34 cellular contexts compared by ENCODE assay signal in the genomic region with DNA sequence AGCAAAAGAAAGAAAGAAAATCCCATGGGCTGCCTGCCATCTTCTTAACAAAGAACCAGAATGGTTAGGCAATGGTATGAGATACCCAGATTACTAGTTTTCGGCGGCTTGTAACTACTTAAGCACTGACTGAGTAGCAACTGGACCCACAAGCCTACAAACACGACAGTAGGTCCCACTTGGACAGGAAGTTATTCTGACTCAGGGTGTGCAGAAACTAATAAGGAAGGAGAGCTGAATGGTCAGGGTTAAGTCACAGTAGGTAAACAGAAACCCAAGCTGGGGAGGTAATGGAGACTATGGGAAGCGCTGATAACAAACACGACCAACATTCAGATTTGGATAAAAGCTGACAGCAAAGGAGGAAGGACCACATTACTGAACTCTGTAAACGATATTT. TPM values are rescaled to one million over a fixed set of nuclear protein-coding genes. Genes with fewer than 3 reads are reported as not detected.
"Had no signal": no experiment of that assay in that cellular context is flagged by ENCODE, and none has a peak within 500 bp of the region (broad histone marks: within the 10 kb centered on the region; RNA-seq: fewer than 3 reads in every experiment).

No MANE protein-coding gene starts in this region.

- H3K4me3 Mint-ChIP-seq: activated CD4-positive, alpha-beta memory T cell treated with anti-CD3 and anti-CD28 coated beads, Interleukin-2, amount 10 ng/mL, durations not matched to agents 7 days and 5 days; activated CD4-positive, alpha-beta T cell treated with anti-CD3 and anti-CD28 coated beads, Interleukin-2, amount 10 ng/mL, durations not matched to agents 7 days and 5 days; activated naive CD8-positive, alpha-beta T cell; activated T-cell treated with anti-CD3 and anti-CD28 coated beads, Interleukin-2, amount 50 U/mL, for 24 hours; activated T-cell treated with anti-CD3 and anti-CD28 coated beads, Interleukin-2, amount 50 U/mL, for 72 hours; dendritic cell treated with granulocyte-macrophage colony-stimulating factor and Interleukin-4, amounts not matched to agents 40 ng/mL and 50 ng/mL, for 4 days; endodermal cell; WTC11 had no signal

- DNase-seq: activated CD4-positive, alpha-beta memory T cell treated with anti-CD3 and anti-CD28 coated beads, Interleukin-2, amount 10 ng/mL, durations not matched to agents 7 days and 5 days; activated CD4-positive, alpha-beta T cell treated with anti-CD3 and anti-CD28 coated beads for 1 hour; activated CD4-positive, alpha-beta T cell treated with anti-CD3 and anti-CD28 coated beads for 4 hours; activated CD4-positive, alpha-beta T cell treated with anti-CD3 and anti-CD28 coated beads, Interleukin-2, amount 10 ng/mL, durations not matched to agents 7 days and 5 days; activated CD4-positive, alpha-beta T cell treated with anti-CD3 and anti-CD28 coated beads, Interleukin-2, amount 50 U/mL, for 4 hours; activated CD8-positive, alpha-beta memory T cell treated with anti-CD3 and anti-CD28 coated beads, Interleukin-2, amount 50 U/mL, for 48 hours; activated gamma-delta T cell; activated naive CD4-positive, alpha-beta T cell treated with anti-CD3 and anti-CD28 coated beads, Interleukin-2, amount 50 U/mL, for 16 hours; activated naive CD4-positive, alpha-beta T cell treated with Interleukin-2 at 50 U/mL for 16 hours; activated T-cell treated with anti-CD3 and anti-CD28 coated beads for 4 hours; activated T-cell treated with anti-CD3 and anti-CD28 coated beads, Interleukin-2, amount 50 U/mL, for 24 hours; activated T-cell treated with anti-CD3 and anti-CD28 coated beads, Interleukin-2, amount 50 U/mL, for 72 hours; amniotic stem cell; anterior cingulate cortex; brain microvascular endothelial cell; central memory CD4-positive, alpha-beta T cell; cerebellar nuclear complex; colonic mucosa; dorsolateral prefrontal cortex; effector memory CD4-positive, alpha-beta T cell; endodermal cell; foreskin keratinocyte; gastrocnemius medialis; glutamatergic neuron; heart left ventricle; hypothalamus; T-helper 2 cell had no signal

- H3K4me3 ChIP-seq: colonic mucosa, dorsolateral prefrontal cortex, esophagus muscularis mucosa, gastrocnemius medialis, heart left ventricle had no signal

- ATAC-seq: activated T-cell treated with anti-CD3 and anti-CD28 coated beads, Interleukin-2, amount 50 U/mL, for 72 hours; foreskin keratinocyte; gastrocnemius medialis; heart left ventricle; WTC11 had no signal

- FAIRE-seq: astrocyte, TTC549 had no signal

- H3K27ac Mint-ChIP-seq: activated CD4-positive, alpha-beta memory T cell treated with anti-CD3 and anti-CD28 coated beads, Interleukin-2, amount 10 ng/mL, durations not matched to agents 7 days and 5 days; activated CD4-positive, alpha-beta T cell treated with anti-CD3 and anti-CD28 coated beads, Interleukin-2, amount 10 ng/mL, durations not matched to agents 7 days and 5 days; activated naive CD8-positive, alpha-beta T cell; activated T-cell treated with anti-CD3 and anti-CD28 coated beads, Interleukin-2, amount 50 U/mL, for 24 hours; activated T-cell treated with anti-CD3 and anti-CD28 coated beads, Interleukin-2, amount 50 U/mL, for 72 hours; dendritic cell treated with granulocyte-macrophage colony-stimulating factor and Interleukin-4, amounts not matched to agents 40 ng/mL and 50 ng/mL, for 4 days; endodermal cell; WTC11 had no signal

- H3K9me3 Mint-ChIP-seq: activated CD4-positive, alpha-beta memory T cell treated with anti-CD3 and anti-CD28 coated beads, Interleukin-2, amount 10 ng/mL, durations not matched to agents 7 days and 5 days; activated CD4-positive, alpha-beta T cell treated with anti-CD3 and anti-CD28 coated beads, Interleukin-2, amount 10 ng/mL, durations not matched to agents 7 days and 5 days; activated T-cell treated with anti-CD3 and anti-CD28 coated beads, Interleukin-2, amount 50 U/mL, for 24 hours; activated T-cell treated with anti-CD3 and anti-CD28 coated beads, Interleukin-2, amount 50 U/mL, for 72 hours; dendritic cell treated with granulocyte-macrophage colony-stimulating factor and Interleukin-4, amounts not matched to agents 40 ng/mL and 50 ng/mL, for 4 days; endodermal cell; WTC11 had no signal

- H3K36me3 ChIP-seq: brain microvascular endothelial cell, colonic mucosa, esophagus muscularis mucosa, gastrocnemius medialis, heart left ventricle had no signal

- H3K27me3 ChIP-seq: brain microvascular endothelial cell, colonic mucosa, dorsolateral prefrontal cortex, esophagus muscularis mucosa, gastrocnemius medialis, heart left ventricle had no signal

- H3K4me1 ChIP-seq: colonic mucosa, esophagus muscularis mucosa, foreskin keratinocyte, gastrocnemius medialis, heart left ventricle had no signal

- H3K9me3 ChIP-seq: colonic mucosa, esophagus muscularis mucosa, gastrocnemius medialis, heart left ventricle had no signal

- H3K4me1 Mint-ChIP-seq: activated CD4-positive, alpha-beta memory T cell treated with anti-CD3 and anti-CD28 coated beads, Interleukin-2, amount 10 ng/mL, durations not matched to agents 7 days and 5 days; activated CD4-positive, alpha-beta T cell treated with anti-CD3 and anti-CD28 coated beads, Interleukin-2, amount 10 ng/mL, durations not matched to agents 7 days and 5 days; endodermal cell had no signal

- H3K27ac ChIP-seq: brain microvascular endothelial cell, colonic mucosa, dorsolateral prefrontal cortex, esophagus muscularis mucosa, foreskin keratinocyte, gastrocnemius medialis, heart left ventricle, VCaP had no signal

- H3K36me3 Mint-ChIP-seq: activated naive CD8-positive, alpha-beta T cell; WTC11 had no signal

RNA-seq across cellular contexts. Expression of gene HLF, which starts 10.4 kb away (rescaled TPM):
- total RNA-seq: astrocyte, endodermal cell had no signal
- polyA plus RNA-seq: foreskin keratinocyte had no signal
